In the genomic region with DNA sequence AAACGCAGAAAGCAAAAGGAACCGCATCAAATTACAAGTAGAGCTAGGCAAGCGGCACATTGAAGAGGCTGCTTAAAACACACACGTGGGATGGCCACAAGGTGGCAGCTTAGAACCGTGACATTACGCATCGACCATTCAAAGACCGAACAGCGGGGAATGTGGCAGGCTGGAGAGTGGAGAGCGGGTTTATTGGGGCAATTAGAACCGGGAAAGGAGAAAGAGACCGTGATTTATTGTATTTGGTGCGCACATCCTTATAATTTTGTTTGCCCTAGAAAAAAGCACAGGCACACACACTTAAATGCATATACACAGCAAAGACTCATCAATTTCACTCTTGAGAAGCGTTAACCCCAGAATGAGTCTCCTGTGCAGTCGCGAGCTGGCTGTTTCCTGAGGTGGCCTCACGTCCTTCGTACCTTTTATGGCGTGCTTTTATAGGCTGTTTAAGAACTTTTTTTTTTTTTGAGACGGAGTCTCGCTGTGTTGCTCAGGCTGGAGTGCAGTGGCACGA, we compare ENCODE assay signal across 8 cellular contexts. TPM values are rescaled to one million over a fixed set of nuclear protein-coding genes. Genes with fewer than 3 reads are reported as not detected.
DNase-seq lines count a peak whose midpoint lies in the region; ATAC-seq and TF ChIP-seq lines count a peak whose summit lies in the region.

No MANE protein-coding gene starts in this region.

- DNase-seq in C1 segment of cervical spinal cord (lab: John Stamatoyannopoulos, UW) (peak in 13 of 14 donors; percentile 2 to 70 (median 58)), NCI-H446 treated with DMSO at 0.1 percent for 48 hours (lab: John Stamatoyannopoulos, UW) (peak; percentile 58), choroid plexus epithelial cell (ENCODE audit: low read depth) (peak; percentile 96), left lobe of liver (ENCODE audit: low spot score) (peak; percentile 81)
- DNase-seq in activated CD4-positive, alpha-beta T cell treated with anti-CD3 and anti-CD28 coated beads for 24 hours (ENCODE audit: low read depth in 2 of 2): peak; percentile 49 to 50
- peak; percentile 70 for DNase-seq in stimulated activated CD4-positive, alpha-beta T cell treated with anti-CD3 and anti-CD28 coated beads, Interleukin-4, amount 100 ng/mL, for 24 hours

- TF ChIP-seq CTCF in choroid plexus epithelial cell (conservative IDR thresholded peaks at IDR 0.05; ENCODE audit: low read depth, low read length): peak; percentile 92

- ATAC-seq in GM19324 (IDR thresholded peaks at IDR 0.05; ENCODE audit: low FRiP score, unreplicated experiment) (peak; percentile 74), HG03442 (IDR thresholded peaks at IDR 0.05; ENCODE audit: unreplicated experiment) (peak; percentile 89), left lobe of liver (peak; percentile 99)

- no peak overlapping the region for H3K4me3 ChIP-seq in choroid plexus epithelial cell (ENCODE audit: low read depth, low read length)

RNA-seq across cellular contexts. Expression of gene MEP1B, which starts 31.7 kb away (rescaled TPM):
- total RNA-seq in left lobe of liver: 1.3 TPM
